In the genomic region with DNA sequence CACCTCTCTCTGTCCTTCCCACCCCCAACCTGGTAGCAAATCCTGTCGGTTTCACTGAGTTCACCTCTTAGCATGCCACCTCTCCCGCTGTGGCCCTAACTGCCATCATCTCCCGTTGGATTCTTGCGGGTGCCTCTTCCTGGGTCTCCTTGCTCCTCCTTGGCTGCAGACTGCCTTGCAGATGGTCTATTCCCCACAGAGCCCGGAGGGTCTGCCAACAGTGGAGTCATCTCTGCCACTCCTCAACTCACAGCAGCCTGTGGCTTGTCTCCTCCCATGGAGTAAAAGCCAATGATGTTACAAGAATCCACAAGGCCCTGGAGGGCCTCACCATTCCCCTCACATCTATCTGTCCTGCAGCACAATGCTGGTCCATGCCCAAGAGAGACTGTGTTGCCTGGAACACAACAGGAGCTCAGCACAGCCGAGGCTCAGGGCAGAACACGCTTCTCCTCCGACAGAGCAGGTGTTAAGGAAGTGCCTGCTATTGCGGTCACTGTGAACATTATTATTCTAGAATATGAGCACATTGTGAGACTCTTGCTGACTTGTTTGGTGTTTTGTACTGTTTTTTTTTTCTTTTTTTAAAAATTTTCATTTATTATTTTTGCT, we compare ENCODE assay signal across 24 cellular contexts.
DNase-seq lines count a peak whose midpoint lies in the region; ATAC-seq, FAIRE-seq and TF ChIP-seq lines count a peak whose summit lies in the region.
"Had no signal": no experiment of that assay in that cellular context is flagged by ENCODE, and none has a peak within 500 bp of the region (broad histone marks: within the 10 kb centered on the region; RNA-seq: fewer than 3 reads in every experiment).

No MANE protein-coding gene starts in this region.

- H3K27ac ChIP-seq in GM23338 (ENCODE audit: low read depth) (no peak overlapping the region), H1 (ENCODE audit: low read depth, low read length) (no peak overlapping the region), thymus (ENCODE audit: low read depth) (peak overlapping the region; percentile 47), GM23248 (no peak overlapping the region), body of pancreas (no peak overlapping the region)
- H3K27ac ChIP-seq: brain microvascular endothelial cell, foreskin keratinocyte had no signal

- H2BK5ac ChIP-seq in H1 (ENCODE audit: low read depth, low read length): no peak overlapping the region

- DNase-seq in GM23338 (ENCODE audit: low spot score) (no peak), NCI-H345 treated with DMSO at 0.1 percent for 48 hours (lab: John Stamatoyannopoulos, UW; ENCODE audit: unreplicated experiment) (peak; percentile 63), H1 (ENCODE audit: low read depth in 1 of 2, low spot score in 2 of 2) (no peak), NCI-H82 treated with DMSO at 0.1 percent for 48 hours (lab: John Stamatoyannopoulos, UW; ENCODE audit: unreplicated experiment) (no peak), GM23248 (no peak), body of pancreas (no peak)
- DNase-seq: activated CD8-positive, alpha-beta T cell treated with anti-CD3 and anti-CD28 coated beads, Interleukin-2, amount 10 ng/mL, durations not matched to agents 7 days and 5 days; activated gamma-delta T cell; brain microvascular endothelial cell; C1 segment of cervical spinal cord; Caco-2; effector CD8-positive, alpha-beta T cell; erythroblast; foreskin keratinocyte; HFFc6; naive B cell; NCI-H1436 treated with DMSO at 0.1 percent for 48 hours; NCI-H82; small intestine; stimulated activated CD4-positive, alpha-beta T cell treated with anti-CD3 and anti-CD28 coated beads, Interleukin-2, amount 100 ng/mL, for 24 hours; T-cell had no signal

- H3K36me3 ChIP-seq in GM23338 (ENCODE audit: insufficient read depth) (no peaks in the 10 kb centered on the region), H1 (ENCODE audit: control insufficient read depth in 2 of 4, insufficient read depth in 4 of 4, low read length in 3 of 4) (no peaks in the 10 kb centered on the region), thymus (ENCODE audit: control insufficient read depth, insufficient read depth) (no peaks in the 10 kb centered on the region), GM23248 (ENCODE audit: low read depth) (no peaks in the 10 kb centered on the region), body of pancreas (replicated peaks in 1 of 2; ENCODE audit: insufficient read depth in 1 of 2, low read depth in 2 of 2) (no peaks in the 10 kb centered on the region)
- H3K36me3 ChIP-seq: brain microvascular endothelial cell had no signal

- no peak overlapping the region for H3K4ac ChIP-seq in H1 (replicated peaks; ENCODE audit: insufficient read length, low read depth, low read length)

- WGBS in H1 (ENCODE audit: extremely low coverage in 1 of 2, insufficient coverage in 1 of 2, insufficient read length in 1 of 2, insufficient replicate concordance in 2 of 2, low coverage in 1 of 2, low lambda C conversion rate in 2 of 2, missing lambda C conversion rate in 1 of 2), 2 experiments: 96% methylated on average over 9 of the region's 9 CpGs; no CpG with 5 or more reads in 1 of the 2 experiments
- WGBS in thymus: 69% methylated on average over 9 of the region's 9 CpGs
- WGBS in GM23248 (ENCODE audit: low coverage in 1 of 2, low lambda C conversion rate in 2 of 2, missing lambda C conversion rate in 2 of 2), 2 experiments: 39 to 44% methylated on average over 9 of the region's 9 CpGs
- 70% methylated on average over 9 of the region's 9 CpGs for WGBS in body of pancreas, 2 donors

- TF ChIP-seq EP300 in H1 (IDR thresholded peaks at IDR 0.05; ENCODE audit: borderline replicate concordance in 1 of 2, low read depth in 2 of 2, low read length in 2 of 2): no peak

- H2BK120ac ChIP-seq in H1 (replicated peaks; ENCODE audit: low read depth, low read length): peak overlapping the region; percentile 79

- H3K79me2 ChIP-seq in GM23338 (replicated peaks; ENCODE audit: insufficient read depth) (no peaks in the 10 kb centered on the region), H1 (ENCODE audit: control insufficient read depth in 1 of 2, insufficient read depth in 2 of 2, low read length in 2 of 2) (no peaks in the 10 kb centered on the region), GM23248 (ENCODE audit: insufficient read depth) (no peaks in the 10 kb centered on the region)

- ATAC-seq in GM23338 (peak; percentile 29; the same call in 1 of the 3 replicates), body of pancreas (no peak)
- ATAC-seq: activated CD4-positive, CD25-positive, alpha-beta regulatory T cell treated with anti-CD3 and anti-CD28 coated beads, Interleukin-2, amount 50 U/mL, for 24 hours; activated CD8-positive, alpha-beta T cell treated with anti-CD3 and anti-CD28 coated beads, Interleukin-2, amount 10 ng/mL, durations not matched to agents 7 days and 5 days; foreskin keratinocyte; T-cell had no signal

- no peaks in the 10 kb centered on the region for H3K36me3 Mint-ChIP-seq in GM23338 (ENCODE audit: low read depth)
- H3K36me3 Mint-ChIP-seq: T-cell had no signal

- no peaks in the 10 kb centered on the region for H3K79me1 ChIP-seq in H1 (ENCODE audit: low read depth, low read length)

- no peaks in the 10 kb centered on the region for H3K4me1 ChIP-seq in GM23338 (ENCODE audit: insufficient read depth)
- peaks cover 0 to 11% (median 5%) of the 10 kb centered on the region in 4 experiments; a peak in 5 of 7 replicates for H3K4me1 ChIP-seq in H1 (replicated peaks in 1 of 4; ENCODE audit: control insufficient read depth in 3 of 4, insufficient read depth in 4 of 4, low read length in 3 of 4)
- no peaks in the 10 kb centered on the region for H3K4me1 ChIP-seq in thymus (ENCODE audit: control insufficient read depth, insufficient read depth, low read length)
- H3K4me1 ChIP-seq in GM23248 (ENCODE audit: insufficient read depth): peaks cover 15% of the 10 kb centered on the region
- H3K4me1 ChIP-seq in body of pancreas: no peaks in the 10 kb centered on the region
- H3K4me1 ChIP-seq: Caco-2 had no signal

- intact Hi-C loops in body of pancreas (cut with DNase I): no loop called here

- no peak overlapping the region; the same call in 1 of the 2 replicates for H4K8ac ChIP-seq in H1 (ENCODE audit: extremely low read depth, insufficient read depth, low read length)

- no peak for TF ChIP-seq POLR2A in H1 (IDR thresholded peaks at IDR 0.05; ENCODE audit: control extremely low read depth in 1 of 2, low read depth in 2 of 2, low read length in 2 of 2)
- TF ChIP-seq POLR2A in body of pancreas (IDR thresholded peaks at IDR 0.05): no peak

- no peak overlapping the region for H3K4me2 ChIP-seq in GM23338
- no peak overlapping the region; a peak in 1 of 4 replicates for H3K4me2 ChIP-seq in H1 (ENCODE audit: insufficient read depth in 1 of 2, low read depth in 2 of 2, low read length in 2 of 2)
- H3K4me2 ChIP-seq in GM23248 (ENCODE audit: unreplicated experiment): no peak overlapping the region

- H4K20me1 ChIP-seq in GM23338 (replicated peaks; ENCODE audit: insufficient read depth) (no peaks in the 10 kb centered on the region), H1 (replicated peaks in 1 of 2; ENCODE audit: control insufficient read depth in 1 of 2, insufficient read depth in 2 of 2, low read length in 2 of 2) (no peaks in the 10 kb centered on the region), GM23248 (ENCODE audit: insufficient read depth) (no peaks in the 10 kb centered on the region)

- FAIRE-seq in H1 (lab: Jason Lieb, UNC): no peak
- FAIRE-seq: small intestine, urothelium cell line had no signal

- peaks cover 4% of the 10 kb centered on the region; the same call in 2 of the 3 replicates for H3K9me3 Mint-ChIP-seq in GM23338

- TF ChIP-seq RAD21 in H1 (IDR thresholded peaks at IDR 0.05 in 1 of 2, conservative IDR thresholded peaks at IDR 0.05 in 1 of 2; ENCODE audit: low read depth in 2 of 2, low read length in 2 of 2): no peak

- peaks cover 18% of the 10 kb centered on the region for H3K4me1 Mint-ChIP-seq in GM23338
- H3K4me1 Mint-ChIP-seq: T-cell had no signal

- H3K4me3 Mint-ChIP-seq in GM23338: no peak overlapping the region
- H3K4me3 Mint-ChIP-seq: activated CD8-positive, alpha-beta T cell treated with anti-CD3 and anti-CD28 coated beads, Interleukin-2, amount 10 ng/mL, durations not matched to agents 7 days and 5 days; HFFc6; naive B cell; T-cell had no signal

- peak overlapping the region; percentile 29 for H4K5ac ChIP-seq in H1 (ENCODE audit: insufficient read length, low read depth, low read length)

- no peak overlapping the region for H3K56ac ChIP-seq in H1 (replicated peaks; ENCODE audit: insufficient read length, low read depth, low read length)

- no peaks in the 10 kb centered on the region for H3K9me3 ChIP-seq in H1 (ENCODE audit: insufficient read depth in 2 of 2, low read depth in 1 of 2, low read length in 1 of 2)
- H3K9me3 ChIP-seq in thymus (ENCODE audit: control insufficient read depth): no peaks in the 10 kb centered on the region
- H3K9me3 ChIP-seq in GM23248 (ENCODE audit: low read depth): no peaks in the 10 kb centered on the region
- no peaks in the 10 kb centered on the region for H3K9me3 ChIP-seq in body of pancreas

- H3K9me2 ChIP-seq in GM23338 (ENCODE audit: insufficient read depth) (no peaks in the 10 kb centered on the region), GM23248 (ENCODE audit: insufficient read depth) (no peaks in the 10 kb centered on the region)

- no peaks in the 10 kb centered on the region for H3F3A ChIP-seq in GM23338 (replicated peaks; ENCODE audit: low read depth)
- peaks cover 11% of the 10 kb centered on the region; the same call in 1 of the 2 replicates for H3F3A ChIP-seq in GM23248 (ENCODE audit: insufficient read depth)

- H2AK5ac ChIP-seq in H1 (ENCODE audit: low read depth, low read length): no peak overlapping the region

- TF ChIP-seq CTCF in GM23338 (conservative IDR thresholded peaks at IDR 0.05; ENCODE audit: low read depth in 2 of 2) (no peak), H1 (IDR thresholded peaks at IDR 0.05; ENCODE audit: control extremely low read depth in 1 of 3, insufficient read depth in 1 of 3, low read depth in 1 of 3, low read length in 3 of 3) (no peak), body of pancreas (IDR thresholded peaks at IDR 0.05) (no peak)

- no peak overlapping the region for H3K23ac ChIP-seq in H1 (ENCODE audit: insufficient read length)

- H3K27ac Mint-ChIP-seq in GM23338: no peak overlapping the region; the same call in 1 of the 2 replicates
- H3K27ac Mint-ChIP-seq: activated CD8-positive, alpha-beta T cell treated with anti-CD3 and anti-CD28 coated beads, Interleukin-2, amount 10 ng/mL, durations not matched to agents 7 days and 5 days; HFFc6; T-cell had no signal

- no peak overlapping the region; the same call in 1 of the 2 replicates for H3K18ac ChIP-seq in H1 (ENCODE audit: extremely low read depth, low read length)

- peak overlapping the region; percentile 88 for H2AFZ ChIP-seq in GM23338
- H2AFZ ChIP-seq in H1 (ENCODE audit: low read length): peak overlapping the region; percentile 88
- no peak overlapping the region for H2AFZ ChIP-seq in GM23248

- CTCF ChIA-PET in H1 (lab: Charles Lee; ENCODE audit: partially characterized antibody): no interaction called here

- no peaks in the 10 kb centered on the region for H3K23me2 ChIP-seq in H1 (ENCODE audit: low read depth, low read length)

- no peak overlapping the region for H3K9ac ChIP-seq in H1 (replicated peaks in 1 of 4; ENCODE audit: extremely low read depth in 1 of 4, low read depth in 3 of 4, low read length in 3 of 4)
- H3K9ac ChIP-seq in GM23248: no peak overlapping the region

- no peak overlapping the region for H3K4me3 ChIP-seq in GM23338
- no peak overlapping the region for H3K4me3 ChIP-seq in H1 (ENCODE audit: extremely low read depth in 1 of 4, insufficient read depth in 2 of 4, low read depth in 3 of 4, low read length in 4 of 4)
- peak overlapping the region; percentile 35 for H3K4me3 ChIP-seq in thymus (ENCODE audit: low read length)
- H3K4me3 ChIP-seq in GM23248: no peak overlapping the region
- no peak overlapping the region for H3K4me3 ChIP-seq in body of pancreas

- peaks cover 7% of the 10 kb centered on the region for H3K27me3 Mint-ChIP-seq in GM23338 (ENCODE audit: insufficient read depth, low read depth, poor library complexity)

- peak overlapping the region; percentile 61; the same call in 1 of the 2 replicates for H2BK15ac ChIP-seq in H1 (ENCODE audit: low read length)

- no peak overlapping the region for H2BK20ac ChIP-seq in H1 (ENCODE audit: low read length)

- peak overlapping the region; percentile 92; the same call in 1 of the 2 replicates for H2BK12ac ChIP-seq in H1 (ENCODE audit: low read depth, low read length)

- POLR2A ChIA-PET in H1 (lab: Charles Lee; ENCODE audit: partially characterized antibody): no interaction called here

- no peak overlapping the region for H4K91ac ChIP-seq in H1 (replicated peaks; ENCODE audit: insufficient read length, low read length)

- H3K27me3 ChIP-seq in GM23338 (ENCODE audit: insufficient read depth): no peaks in the 10 kb centered on the region
- H3K27me3 ChIP-seq in H1 (replicated peaks in 1 of 4; ENCODE audit: control insufficient read depth in 3 of 4, extremely low read depth in 1 of 4, insufficient read depth in 3 of 4, low read length in 3 of 4): no peaks in the 10 kb centered on the region
- H3K27me3 ChIP-seq in thymus (ENCODE audit: control insufficient read depth, insufficient read depth): no peaks in the 10 kb centered on the region
- H3K27me3 ChIP-seq in GM23248 (replicated peaks; ENCODE audit: insufficient read depth): no peaks in the 10 kb centered on the region
- no peaks in the 10 kb centered on the region for H3K27me3 ChIP-seq in body of pancreas
- H3K27me3 ChIP-seq: brain microvascular endothelial cell, foreskin keratinocyte had no signal

- H3K14ac ChIP-seq in H1 (ENCODE audit: insufficient read length): no peak overlapping the region

- in situ Hi-C loops in GM23248 (cut with MboI): no loop called here
